In genomic region chr4:23105759-23106370, GRCh38 we compare ENCODE assay signal across 27 cellular contexts.
"Had no signal": no experiment of that assay in that cellular context is flagged by ENCODE, and none has a peak within 500 bp of the region (broad histone marks: within the 10 kb centered on the region; RNA-seq: fewer than 3 reads in every experiment).

No MANE protein-coding gene starts in this region.

- H3K9ac ChIP-seq: SK-N-SH had no signal

- ATAC-seq: activated CD4-positive, alpha-beta T cell treated with anti-CD3 and anti-CD28 coated beads for 36 hours; activated CD8-positive, alpha-beta T cell treated with anti-CD3 and anti-CD28 coated beads, Interleukin-2, amount 10 ng/mL, durations not matched to agents 7 days and 5 days; activated naive CD4-positive, alpha-beta T cell treated with anti-CD3 and anti-CD28 coated beads, Interleukin-2, amount 50 U/mL, for 72 hours; activated naive CD8-positive, alpha-beta T cell treated with anti-CD3 and anti-CD28 coated beads, Interleukin-2, amount 50 U/mL, for 24 hours; activated T-cell treated with anti-CD3 and anti-CD28 coated beads, Interleukin-2, amount 50 U/mL, for 4 hours; Right ventricle myocardium inferior had no signal

- H3K27ac ChIP-seq: cardiac muscle cell, SJCRH30, WERI-Rb-1 had no signal

- H3K27me3 ChIP-seq: cardiac muscle cell, SJCRH30 had no signal

- H3K4me3 Mint-ChIP-seq: activated CD4-positive, alpha-beta T cell treated with anti-CD3 and anti-CD28 coated beads for 36 hours; activated CD8-positive, alpha-beta T cell treated with anti-CD3 and anti-CD28 coated beads, Interleukin-2, amount 10 ng/mL, durations not matched to agents 7 days and 5 days; activated naive CD8-positive, alpha-beta T cell treated with anti-CD3 and anti-CD28 coated beads, Interleukin-2, amount 50 U/mL, for 24 hours; activated T-cell treated with anti-CD3 and anti-CD28 coated beads, Interleukin-2, amount 50 U/mL, for 4 hours; brain had no signal

- H3K4me1 Mint-ChIP-seq: activated CD4-positive, alpha-beta T cell treated with anti-CD3 and anti-CD28 coated beads for 36 hours; activated naive CD8-positive, alpha-beta T cell treated with anti-CD3 and anti-CD28 coated beads, Interleukin-2, amount 50 U/mL, for 24 hours; brain had no signal

- H3K36me3 Mint-ChIP-seq: activated naive CD4-positive, alpha-beta T cell treated with anti-CD3 and anti-CD28 coated beads, Interleukin-2, amount 50 U/mL, for 72 hours; brain had no signal

- H3K4me2 ChIP-seq: SK-N-SH had no signal

- H3K36me3 ChIP-seq: cardiac muscle cell, SJCRH30, WERI-Rb-1 had no signal

- H3K4me1 ChIP-seq: SJCRH30 had no signal

- FAIRE-seq: astrocyte, RCC 7860 had no signal

- H3K9me3 ChIP-seq: SJCRH30, SK-N-SH had no signal

- H3K4me3 ChIP-seq: cardiac muscle cell, SJCRH30 had no signal

- DNase-seq: activated CD4-positive, alpha-beta T cell treated with anti-CD3 and anti-CD28 coated beads for 36 hours; activated CD8-positive, alpha-beta T cell treated with anti-CD3 and anti-CD28 coated beads, Interleukin-2, amount 10 ng/mL, durations not matched to agents 7 days and 5 days; activated effector memory CD4-positive, alpha-beta T cell treated with anti-CD3 and anti-CD28 coated beads, Interleukin-2, amount 50 U/mL, for 16 hours; activated naive CD4-positive, alpha-beta T cell treated with Interleukin-2 at 50 U/mL for 16 hours; activated naive CD8-positive, alpha-beta T cell treated with anti-CD3 and anti-CD28 coated beads, Interleukin-2, amount 50 U/mL, for 24 hours; activated T-cell treated with anti-CD3 and anti-CD28 coated beads, Interleukin-2, amount 50 U/mL, for 4 hours; amygdala; KG1; NCI-H1092; NCI-H1417 treated with DMSO at 0.1 percent for 48 hours; NCI-H1694; NCI-H2029; NCI-H2107; NCI-H2171 treated with DMSO at 0.1 percent for 48 hours; NCI-H345; NCI-H510A treated with DMSO at 0.1 percent for 48 hours; NCI-H69; SJCRH30; SK-N-SH; T-helper 1 cell; WERI-Rb-1 had no signal

- H3K9me3 Mint-ChIP-seq: activated naive CD8-positive, alpha-beta T cell treated with anti-CD3 and anti-CD28 coated beads, Interleukin-2, amount 50 U/mL, for 24 hours had no signal

- H3K27ac Mint-ChIP-seq: activated CD4-positive, alpha-beta T cell treated with anti-CD3 and anti-CD28 coated beads for 36 hours; activated CD8-positive, alpha-beta T cell treated with anti-CD3 and anti-CD28 coated beads, Interleukin-2, amount 10 ng/mL, durations not matched to agents 7 days and 5 days; activated naive CD4-positive, alpha-beta T cell treated with anti-CD3 and anti-CD28 coated beads, Interleukin-2, amount 50 U/mL, for 72 hours; activated naive CD8-positive, alpha-beta T cell treated with anti-CD3 and anti-CD28 coated beads, Interleukin-2, amount 50 U/mL, for 24 hours; brain had no signal

- H3K27me3 Mint-ChIP-seq: activated naive CD8-positive, alpha-beta T cell treated with anti-CD3 and anti-CD28 coated beads, Interleukin-2, amount 50 U/mL, for 24 hours; brain had no signal
